1 cellular context compared by ENCODE assay signal in the genomic region with DNA sequence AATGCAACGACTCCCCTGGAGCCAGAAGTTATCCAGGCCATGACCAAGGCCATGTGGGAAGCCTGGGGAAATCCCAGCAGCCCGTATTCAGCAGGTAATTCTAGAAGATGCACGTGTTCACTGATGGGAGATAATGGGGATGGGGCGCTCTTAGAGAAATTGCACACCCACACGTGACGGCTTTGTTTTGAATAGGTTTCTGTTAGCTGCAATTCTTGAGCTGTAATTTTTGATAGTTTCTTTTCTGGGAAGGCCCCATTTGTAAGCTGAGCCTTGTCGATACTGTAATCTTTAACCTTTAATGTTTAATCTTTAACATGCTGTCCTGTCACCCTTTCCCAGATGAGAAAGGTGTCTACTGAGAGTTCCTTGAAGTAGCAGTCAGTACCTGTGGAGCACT.
TF ChIP-seq lines count a peak whose summit lies in the region.

No MANE protein-coding gene starts in this region.

TF ChIP-seq in liver, 16 proteins besides CTCF, POLR2A, EP300 and RAD21 (continued from another document):
- TF ChIP-seq, protein P1, sequence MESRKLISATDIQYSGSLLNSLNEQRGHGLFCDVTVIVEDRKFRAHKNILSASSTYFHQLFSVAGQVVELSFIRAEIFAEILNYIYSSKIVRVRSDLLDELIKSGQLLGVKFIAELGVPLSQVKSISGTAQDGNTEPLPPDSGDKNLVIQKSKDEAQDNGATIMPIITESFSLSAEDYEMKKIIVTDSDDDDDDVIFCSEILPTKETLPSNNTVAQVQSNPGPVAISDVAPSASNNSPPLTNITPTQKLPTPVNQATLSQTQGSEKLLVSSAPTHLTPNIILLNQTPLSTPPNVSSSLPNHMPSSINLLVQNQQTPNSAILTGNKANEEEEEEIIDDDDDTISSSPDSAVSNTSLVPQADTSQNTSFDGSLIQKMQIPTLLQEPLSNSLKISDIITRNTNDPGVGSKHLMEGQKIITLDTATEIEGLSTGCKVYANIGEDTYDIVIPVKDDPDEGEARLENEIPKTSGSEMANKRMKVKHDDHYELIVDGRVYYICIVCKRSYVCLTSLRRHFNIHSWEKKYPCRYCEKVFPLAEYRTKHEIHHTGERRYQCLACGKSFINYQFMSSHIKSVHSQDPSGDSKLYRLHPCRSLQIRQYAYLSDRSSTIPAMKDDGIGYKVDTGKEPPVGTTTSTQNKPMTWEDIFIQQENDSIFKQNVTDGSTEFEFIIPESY (IDR thresholded peaks at IDR 0.05) = peak; percentile 23
- TF ChIP-seq, protein P2, sequence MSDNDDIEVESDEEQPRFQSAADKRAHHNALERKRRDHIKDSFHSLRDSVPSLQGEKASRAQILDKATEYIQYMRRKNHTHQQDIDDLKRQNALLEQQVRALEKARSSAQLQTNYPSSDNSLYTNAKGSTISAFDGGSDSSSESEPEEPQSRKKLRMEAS (IDR thresholded peaks at IDR 0.05) = peak; percentile 35
- peak; percentile 16 for TF ChIP-seq NR2F2 (IDR thresholded peaks at IDR 0.05)
- TF ChIP-seq GABPA (IDR thresholded peaks at IDR 0.05 in 1 of 2, conservative IDR thresholded peaks at IDR 0.05 in 1 of 2) = peak in 1 of 2 donors; percentile 18
